Comparison of ENCODE assay signal across 12 cellular contexts in genomic region chr2:26978061-26978596, GRCh38. TPM values are rescaled to one million over a fixed set of nuclear protein-coding genes. Genes with fewer than 3 reads are reported as not detected.
DNase-seq lines count a peak whose midpoint lies in the region; ATAC-seq and TF ChIP-seq lines count a peak whose summit lies in the region.
"Had no signal": no experiment of that assay in that cellular context is flagged by ENCODE, and none has a peak within 500 bp of the region (broad histone marks: within the 10 kb centered on the region; RNA-seq: fewer than 3 reads in every experiment).

No MANE protein-coding gene starts in this region.

- H3K27me3 ChIP-seq in skeletal muscle tissue (ENCODE audit: control insufficient read depth in 3 of 3, insufficient read depth in 3 of 3, low read length in 3 of 3) (no peaks in the 10 kb centered on the region), smooth muscle cell (ENCODE audit: low read depth) (no peaks in the 10 kb centered on the region)

- TF ChIP-seq CTCF in epithelial cell of esophagus (IDR thresholded peaks at IDR 0.05; ENCODE audit: insufficient read depth, low read depth, low read length, missing control alignments) (no peak), smooth muscle cell (IDR thresholded peaks at IDR 0.05; ENCODE audit: borderline replicate concordance, insufficient read depth, poor library complexity, severe bottlenecking) (no peak)

- H3K4me2 ChIP-seq in smooth muscle cell, result no peak overlapping the region

- no peaks in the 10 kb centered on the region for H3K36me3 ChIP-seq in skeletal muscle tissue (ENCODE audit: control insufficient read depth in 3 of 3, insufficient read depth in 3 of 3, low read length in 3 of 3)
- H3K36me3 ChIP-seq in smooth muscle cell (ENCODE audit: low read depth), result no peaks in the 10 kb centered on the region

- peak overlapping the region; percentile 88 for H3K27ac ChIP-seq in skeletal muscle tissue (ENCODE audit: low read depth, low read length)
- H3K27ac ChIP-seq in smooth muscle cell (ENCODE audit: low read depth), result no peak overlapping the region

- H3F3A ChIP-seq in smooth muscle cell (ENCODE audit: low read depth), result no peaks in the 10 kb centered on the region

- ATAC-seq in HG02870 (IDR thresholded peaks at IDR 0.05; ENCODE audit: unreplicated experiment), result no peak
- ATAC-seq: activated T-helper 17 cell treated with anti-CD3 and anti-CD28 coated beads, Interleukin-2, amount 50 U/mL, for 72 hours; WTC11 had no signal

- 61% methylated on average over 4 of the region's 4 CpGs for WGBS in smooth muscle cell (ENCODE audit: low lambda C conversion rate)

- DNase-seq in NCI-H2081 (lab: John Stamatoyannopoulos, UW) (peak; percentile 56 to 76), NCI-H2081 treated with DMSO at 0.1 percent for 48 hours (lab: John Stamatoyannopoulos, UW) (no peak), NCI-H510A treated with DMSO at 0.1 percent for 48 hours (lab: John Stamatoyannopoulos, UW) (peak; percentile 59), epithelial cell of esophagus (ENCODE audit: low read depth) (peak; percentile 11), cortex of kidney (lab: John Stamatoyannopoulos, UW) (no peak), smooth muscle cell (lab: John Stamatoyannopoulos, UW; ENCODE audit: unreplicated experiment) (no peak)
- DNase-seq: IMR-90; stimulated activated CD4-positive, alpha-beta T cell treated with anti-CD3 and anti-CD28 coated beads, Interleukin-12 subunit alpha, Interleukin-12 subunit beta, amount 100 ng/mL, for 4 hours had no signal

- H3K4me3 ChIP-seq in epithelial cell of esophagus (ENCODE audit: low read length), result no peak overlapping the region
- H3K4me3 ChIP-seq in skeletal muscle tissue (ENCODE audit: low read length in 3 of 3), result no peak overlapping the region
- H3K4me3 ChIP-seq in smooth muscle cell, result no peak overlapping the region

- H3K9me3 ChIP-seq in skeletal muscle tissue (ENCODE audit: control insufficient read depth in 3 of 3, low read length in 3 of 3) (no peaks in the 10 kb centered on the region), smooth muscle cell (replicated peaks; ENCODE audit: low read depth) (no peaks in the 10 kb centered on the region)

- H4K20me1 ChIP-seq in smooth muscle cell (ENCODE audit: low read depth), result peaks cover 83% of the 10 kb centered on the region

- H3K79me2 ChIP-seq in smooth muscle cell (ENCODE audit: low read depth), result peaks cover 17% of the 10 kb centered on the region

- H3K4me1 ChIP-seq in skeletal muscle tissue (ENCODE audit: control insufficient read depth in 3 of 3, insufficient read depth in 3 of 3, low read length in 3 of 3), result peaks cover 73 to 86% (median 76%) of the 10 kb centered on the region in 3 donors
- peaks cover 3% of the 10 kb centered on the region for H3K4me1 ChIP-seq in smooth muscle cell (ENCODE audit: low read depth)

- H2AFZ ChIP-seq in smooth muscle cell (ENCODE audit: low read depth), result no peak overlapping the region

- H3K9ac ChIP-seq in skeletal muscle tissue (ENCODE audit: low read depth in 1 of 3, low read length in 3 of 3) (no peak overlapping the region), smooth muscle cell (ENCODE audit: low read depth) (no peak overlapping the region)

RNA-seq across cellular contexts. Expression of gene MAPRE3, which starts 7.7 kb away (rescaled TPM):
- total RNA-seq in skeletal muscle tissue (3.7 TPM), smooth muscle cell (9.5 and 12.5 TPM in 2 replicates)
- polyA plus RNA-seq in smooth muscle cell, result 29.5 and 30.5 TPM in 2 replicates

RNA-seq across cellular contexts. Expression of gene TMEM214, which starts 54.6 kb away (rescaled TPM):
- total RNA-seq in skeletal muscle tissue (23.5 TPM), smooth muscle cell (67.7 and 79.6 TPM in 2 replicates)
- polyA plus RNA-seq in smooth muscle cell, result 94.9 and 99.7 TPM in 2 replicates

Comparison
In these comparisons a context has a peak if more than half of its experiments do, and no peak if none do; other contexts are left out.
1. DNase-seq: peak in NCI-H2081 (2 of 2), NCI-H510A treated with DMSO at 0.1 percent for 48 hours (single experiment) and epithelial cell of esophagus (single experiment); none in NCI-H2081 treated with DMSO at 0.1 percent for 48 hours (single experiment), cortex of kidney (single experiment) and smooth muscle cell (single experiment).